Comparison of ENCODE assay signal across 8 cellular contexts in the genomic region with DNA sequence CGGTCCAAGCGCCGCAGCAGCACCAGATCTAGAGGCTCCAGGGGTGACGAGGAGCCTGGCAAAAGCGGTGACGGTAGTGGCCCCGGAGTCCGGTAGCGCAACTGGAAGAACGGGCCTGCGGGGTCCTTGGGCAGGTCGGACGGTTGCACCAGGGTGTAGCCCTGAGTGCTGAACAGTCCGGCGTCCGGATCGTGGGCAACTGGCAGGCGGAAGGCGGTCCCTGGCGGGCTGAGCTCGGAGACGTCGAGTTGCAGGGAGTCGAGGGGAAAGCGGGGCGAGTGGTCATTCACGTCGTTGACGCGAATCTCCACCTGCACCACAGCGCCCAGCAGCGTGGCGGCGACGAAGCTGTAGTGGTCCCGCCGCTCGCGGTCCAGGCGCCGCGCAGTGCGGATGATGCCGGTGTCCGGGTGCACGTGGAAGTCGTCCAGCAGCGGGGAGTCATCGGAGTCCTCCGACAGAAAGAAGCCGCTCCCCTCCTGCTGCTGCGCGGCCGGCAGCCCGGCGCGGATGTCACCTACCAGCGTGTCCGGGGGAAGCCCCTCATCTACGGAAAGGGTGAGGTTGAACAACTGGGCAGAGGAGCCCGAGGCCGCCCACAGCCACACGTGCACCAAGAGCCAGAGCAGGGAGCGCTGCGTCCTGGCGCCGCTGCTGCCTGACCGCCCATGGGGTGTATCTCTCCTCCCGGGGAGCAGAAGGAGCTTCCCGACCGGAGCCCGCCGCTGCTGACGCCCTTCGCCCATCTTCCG. TPM values are rescaled to one million over a fixed set of nuclear protein-coding genes. Genes with fewer than 3 reads are reported as not detected.
DNase-seq lines count a peak whose midpoint lies in the region; ATAC-seq and TF ChIP-seq lines count a peak whose summit lies in the region.

No MANE protein-coding gene starts in this region.

- no peak for TF ChIP-seq EP300 in suprapubic skin (IDR thresholded peaks at IDR 0.05)

- peaks cover 78% of the 10 kb centered on the region for H3K27me3 Mint-ChIP-seq in activated naive CD8-positive, alpha-beta T cell treated with anti-CD3 and anti-CD28 coated beads for 36 hours

- H3K36me3 Mint-ChIP-seq in activated naive CD8-positive, alpha-beta T cell treated with anti-CD3 and anti-CD28 coated beads for 36 hours = no peaks in the 10 kb centered on the region

- H3K4me1 Mint-ChIP-seq in activated naive CD8-positive, alpha-beta T cell treated with anti-CD3 and anti-CD28 coated beads for 36 hours = peaks cover 7% of the 10 kb centered on the region

- 0 out of 2 replicates have a peak overlapping the region, but pooled peaks have one; percentile 35 for H3K27ac ChIP-seq in 22Rv1
- H3K27ac ChIP-seq in suprapubic skin = no peak overlapping the region

- TF ChIP-seq CTCF in 22Rv1 (IDR thresholded peaks at IDR 0.05) (no peak), kidney epithelial cell (IDR thresholded peaks at IDR 0.05; ENCODE audit: insufficient read depth, low read length, poor library complexity, severe bottlenecking) (no peak), suprapubic skin (IDR thresholded peaks at IDR 0.05) (no peak)

- DNase-seq in activated naive CD8-positive, alpha-beta T cell treated with anti-CD3 and anti-CD28 coated beads for 36 hours = peak; percentile 35
- no peak for DNase-seq in kidney epithelial cell (ENCODE audit: low read depth)
- no peak for DNase-seq in suprapubic skin (ENCODE audit: low spot score in 2 of 2)
- DNase-seq in NCI-H2029 treated with DMSO at 0.1 percent for 48 hours (lab: John Stamatoyannopoulos, UW) = no peak
- no peak for DNase-seq in NOMO-1 treated with dmso at 0.1 percent for 144 hours (lab: John Stamatoyannopoulos, UW; ENCODE audit: unreplicated experiment)

- peak overlapping the region; percentile 18 for H3K4me3 ChIP-seq in kidney epithelial cell (ENCODE audit: low read depth, low read length)
- H3K4me3 ChIP-seq in suprapubic skin = peak overlapping the region; percentile 48

- no peaks in the 10 kb centered on the region for H3K9me3 ChIP-seq in suprapubic skin

- H3K27me3 ChIP-seq in kidney epithelial cell (ENCODE audit: control insufficient read depth, insufficient read depth, low read length) = peaks cover 43% of the 10 kb centered on the region
- H3K27me3 ChIP-seq in suprapubic skin = peaks cover 57% of the 10 kb centered on the region

- WGBS in suprapubic skin = 1% methylated on average over 48 of the region's 76 CpGs

- TF ChIP-seq POLR2A in suprapubic skin (IDR thresholded peaks at IDR 0.05) = no peak

- peaks cover 25% of the 10 kb centered on the region for H3K4me1 ChIP-seq in suprapubic skin

- H3K9me3 Mint-ChIP-seq in activated naive CD8-positive, alpha-beta T cell treated with anti-CD3 and anti-CD28 coated beads for 36 hours = no peaks in the 10 kb centered on the region

- H3K27ac Mint-ChIP-seq in activated naive CD8-positive, alpha-beta T cell treated with anti-CD3 and anti-CD28 coated beads for 36 hours = no peak overlapping the region

- ATAC-seq in GM18868 (IDR thresholded peaks at IDR 0.05; ENCODE audit: unreplicated experiment) (peak; percentile 64), HG03064 (IDR thresholded peaks at IDR 0.05; ENCODE audit: low read depth, unreplicated experiment) (peak; percentile 69)

- H3K4me3 Mint-ChIP-seq in activated naive CD8-positive, alpha-beta T cell treated with anti-CD3 and anti-CD28 coated beads for 36 hours = peak overlapping the region; percentile 62

- no peaks in the 10 kb centered on the region for H3K36me3 ChIP-seq in kidney epithelial cell (ENCODE audit: control insufficient read depth, insufficient read depth, low read length)
- no peaks in the 10 kb centered on the region for H3K36me3 ChIP-seq in suprapubic skin

RNA-seq across cellular contexts. Expression of a gene that starts 0.8 kb away (rescaled TPM):
- not detected for total RNA-seq in activated naive CD8-positive, alpha-beta T cell treated with anti-CD3 and anti-CD28 coated beads for 36 hours
- total RNA-seq in kidney epithelial cell = 0.75 and 3.1 TPM in 2 replicates
- under 1 TPM; 0.26 to 0.93 (median 0.58) TPM for total RNA-seq in suprapubic skin

RNA-seq across cellular contexts. Expression of a gene that starts 59.4 kb away (rescaled TPM):
- 100 to 1,000 TPM; 150 to 152 TPM for total RNA-seq in activated naive CD8-positive, alpha-beta T cell treated with anti-CD3 and anti-CD28 coated beads for 36 hours
- total RNA-seq in kidney epithelial cell = 75.5 and 83.4 TPM in 2 replicates
- total RNA-seq in suprapubic skin = 10 to 100 TPM; 36.0 to 59.5 (median 44.8) TPM
